Comparison of ENCODE assay signal across 29 cellular contexts in the genomic region with DNA sequence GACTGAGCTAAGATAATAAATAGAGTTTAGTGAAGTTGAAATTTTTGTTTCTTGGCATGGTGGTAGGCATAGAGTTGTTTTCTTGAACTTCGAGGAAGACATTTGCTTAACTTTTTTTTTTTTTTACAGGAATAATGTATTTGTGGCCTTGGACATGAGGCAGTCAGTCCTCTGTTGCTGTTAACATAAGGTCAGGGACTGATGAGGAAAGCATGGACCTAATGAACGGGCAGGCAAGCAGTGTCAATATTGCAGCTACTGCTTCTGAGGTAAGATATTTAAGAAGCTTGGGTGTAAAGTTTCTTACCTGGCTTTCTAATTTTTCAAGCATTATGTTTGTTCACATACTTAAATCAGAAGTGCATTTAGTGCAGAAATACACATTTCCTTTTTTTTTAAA.
"Had no signal": no experiment of that assay in that cellular context is flagged by ENCODE, and none has a peak within 500 bp of the region (broad histone marks: within the 10 kb centered on the region; RNA-seq: fewer than 3 reads in every experiment).

No MANE protein-coding gene starts in this region.

- H3K36me3 ChIP-seq: ascending aorta, breast epithelium, cardiac muscle cell, colonic mucosa had no signal

- H3K27ac ChIP-seq: ascending aorta, breast epithelium, cardiac muscle cell, colonic mucosa, WERI-Rb-1 had no signal

- H3K27me3 Mint-ChIP-seq: activated CD4-positive, alpha-beta memory T cell treated with anti-CD3 and anti-CD28 coated beads for 36 hours; activated CD4-positive, alpha-beta T cell treated with anti-CD3 and anti-CD28 coated beads for 36 hours; activated CD4-positive, alpha-beta T cell treated with anti-CD3 and anti-CD28 coated beads, Interleukin-2, amount 10 ng/mL, durations not matched to agents 24 days and 14 days; activated naive CD4-positive, alpha-beta T cell treated with anti-CD3 and anti-CD28 coated beads, Interleukin-2, amount 10 ng/mL, durations not matched to agents 7 days and 5 days; activated naive CD8-positive, alpha-beta T cell treated with anti-CD3 and anti-CD28 coated beads, Interleukin-2, amount 10 ng/mL, durations not matched to agents 7 days and 5 days; activated T-cell treated with anti-CD3 and anti-CD28 coated beads, Interleukin-2, amount 50 U/mL, for 24 hours; brain had no signal

- H3K4me3 Mint-ChIP-seq: activated CD4-positive, alpha-beta memory T cell treated with anti-CD3 and anti-CD28 coated beads for 36 hours; activated CD4-positive, alpha-beta T cell treated with anti-CD3 and anti-CD28 coated beads for 36 hours; activated CD4-positive, alpha-beta T cell treated with anti-CD3 and anti-CD28 coated beads, Interleukin-2, amount 10 ng/mL, durations not matched to agents 24 days and 14 days; activated naive CD4-positive, alpha-beta T cell treated with anti-CD3 and anti-CD28 coated beads, Interleukin-2, amount 10 ng/mL, durations not matched to agents 7 days and 5 days; activated naive CD8-positive, alpha-beta T cell treated with anti-CD3 and anti-CD28 coated beads, Interleukin-2, amount 10 ng/mL, durations not matched to agents 7 days and 5 days; activated T-cell treated with anti-CD3 and anti-CD28 coated beads, Interleukin-2, amount 50 U/mL, for 24 hours; activated T-cell treated with anti-CD3 and anti-CD28 coated beads, Interleukin-2, amount 50 U/mL, for 72 hours; brain; endodermal cell had no signal

- FAIRE-seq: frontal cortex had no signal

- ATAC-seq: activated CD4-positive, alpha-beta T cell treated with anti-CD3 and anti-CD28 coated beads for 36 hours; activated naive CD4-positive, alpha-beta T cell treated with anti-CD3 and anti-CD28 coated beads, Interleukin-2, amount 50 U/mL, for 72 hours; activated T-cell treated with anti-CD3 and anti-CD28 coated beads, Interleukin-2, amount 50 U/mL, for 72 hours; esophagus mucosa had no signal

- H3K4me1 ChIP-seq: ascending aorta, breast epithelium, colonic mucosa had no signal

- H3K9me3 Mint-ChIP-seq: activated CD4-positive, alpha-beta memory T cell treated with anti-CD3 and anti-CD28 coated beads for 36 hours; activated CD4-positive, alpha-beta T cell treated with anti-CD3 and anti-CD28 coated beads, Interleukin-2, amount 10 ng/mL, durations not matched to agents 24 days and 14 days; activated naive CD4-positive, alpha-beta T cell treated with anti-CD3 and anti-CD28 coated beads, Interleukin-2, amount 10 ng/mL, durations not matched to agents 7 days and 5 days; activated naive CD4-positive, alpha-beta T cell treated with anti-CD3 and anti-CD28 coated beads, Interleukin-2, amount 50 U/mL, for 72 hours; activated naive CD8-positive, alpha-beta T cell treated with anti-CD3 and anti-CD28 coated beads, Interleukin-2, amount 10 ng/mL, durations not matched to agents 7 days and 5 days; activated T-cell treated with anti-CD3 and anti-CD28 coated beads, Interleukin-2, amount 50 U/mL, for 24 hours; activated T-cell treated with anti-CD3 and anti-CD28 coated beads, Interleukin-2, amount 50 U/mL, for 72 hours had no signal

- H3K27me3 ChIP-seq: ascending aorta, breast epithelium, cardiac muscle cell, colonic mucosa had no signal

- H3K27ac Mint-ChIP-seq: activated CD4-positive, alpha-beta memory T cell treated with anti-CD3 and anti-CD28 coated beads for 36 hours; activated CD4-positive, alpha-beta T cell treated with anti-CD3 and anti-CD28 coated beads for 36 hours; activated CD4-positive, alpha-beta T cell treated with anti-CD3 and anti-CD28 coated beads, Interleukin-2, amount 10 ng/mL, durations not matched to agents 24 days and 14 days; activated naive CD4-positive, alpha-beta T cell treated with anti-CD3 and anti-CD28 coated beads, Interleukin-2, amount 10 ng/mL, durations not matched to agents 7 days and 5 days; activated naive CD4-positive, alpha-beta T cell treated with anti-CD3 and anti-CD28 coated beads, Interleukin-2, amount 50 U/mL, for 72 hours; activated naive CD8-positive, alpha-beta T cell treated with anti-CD3 and anti-CD28 coated beads, Interleukin-2, amount 10 ng/mL, durations not matched to agents 7 days and 5 days; activated T-cell treated with anti-CD3 and anti-CD28 coated beads, Interleukin-2, amount 50 U/mL, for 24 hours; activated T-cell treated with anti-CD3 and anti-CD28 coated beads, Interleukin-2, amount 50 U/mL, for 72 hours; endodermal cell had no signal

- H3K4me3 ChIP-seq: ascending aorta, breast epithelium, cardiac muscle cell, colonic mucosa had no signal

- H3K36me3 Mint-ChIP-seq: activated naive CD4-positive, alpha-beta T cell treated with anti-CD3 and anti-CD28 coated beads, Interleukin-2, amount 10 ng/mL, durations not matched to agents 7 days and 5 days; activated naive CD4-positive, alpha-beta T cell treated with anti-CD3 and anti-CD28 coated beads, Interleukin-2, amount 50 U/mL, for 72 hours had no signal

- H3K9me3 ChIP-seq: ascending aorta, breast epithelium, colonic mucosa had no signal

- DNase-seq: activated CD4-positive, alpha-beta memory T cell treated with anti-CD3 and anti-CD28 coated beads for 36 hours; activated CD4-positive, alpha-beta T cell treated with anti-CD3 and anti-CD28 coated beads for 36 hours; activated CD4-positive, alpha-beta T cell treated with anti-CD3 and anti-CD28 coated beads, Interleukin-2, amount 10 ng/mL, durations not matched to agents 24 days and 14 days; activated CD4-positive, CD25-positive, alpha-beta regulatory T cell; activated CD4-positive, CD25-positive, alpha-beta regulatory T cell treated with anti-CD3 and anti-CD28 coated beads, Interleukin-2, amount 50 U/mL, for 72 hours; activated CD8-positive, alpha-beta memory T cell treated with anti-CD3 and anti-CD28 coated beads, Interleukin-2, amount 50 U/mL, for 48 hours; activated gamma-delta T cell; activated naive CD4-positive, alpha-beta T cell; activated naive CD4-positive, alpha-beta T cell treated with anti-CD3 and anti-CD28 coated beads, Interleukin-2, amount 10 ng/mL, durations not matched to agents 7 days and 5 days; activated naive CD8-positive, alpha-beta T cell treated with anti-CD3 and anti-CD28 coated beads, Interleukin-2, amount 10 ng/mL, durations not matched to agents 7 days and 5 days; activated T-cell treated with anti-CD3 and anti-CD28 coated beads for 4 hours; activated T-cell treated with anti-CD3 and anti-CD28 coated beads, Interleukin-2, amount 50 U/mL, for 24 hours; activated T-cell treated with anti-CD3 and anti-CD28 coated beads, Interleukin-2, amount 50 U/mL, for 72 hours; central memory CD4-positive, alpha-beta T cell; cerebellar nuclear complex; colonic mucosa; effector memory CD4-positive, alpha-beta T cell; endodermal cell; foreskin fibroblast; head of caudate nucleus; T-helper 2 cell; WERI-Rb-1 had no signal

- H3K4me1 Mint-ChIP-seq: activated CD4-positive, alpha-beta T cell treated with anti-CD3 and anti-CD28 coated beads for 36 hours; activated CD4-positive, alpha-beta T cell treated with anti-CD3 and anti-CD28 coated beads, Interleukin-2, amount 10 ng/mL, durations not matched to agents 24 days and 14 days; activated naive CD4-positive, alpha-beta T cell treated with anti-CD3 and anti-CD28 coated beads, Interleukin-2, amount 10 ng/mL, durations not matched to agents 7 days and 5 days; activated naive CD8-positive, alpha-beta T cell treated with anti-CD3 and anti-CD28 coated beads, Interleukin-2, amount 10 ng/mL, durations not matched to agents 7 days and 5 days; endodermal cell had no signal
